26 cellular contexts compared by ENCODE assay signal in the genomic region with DNA sequence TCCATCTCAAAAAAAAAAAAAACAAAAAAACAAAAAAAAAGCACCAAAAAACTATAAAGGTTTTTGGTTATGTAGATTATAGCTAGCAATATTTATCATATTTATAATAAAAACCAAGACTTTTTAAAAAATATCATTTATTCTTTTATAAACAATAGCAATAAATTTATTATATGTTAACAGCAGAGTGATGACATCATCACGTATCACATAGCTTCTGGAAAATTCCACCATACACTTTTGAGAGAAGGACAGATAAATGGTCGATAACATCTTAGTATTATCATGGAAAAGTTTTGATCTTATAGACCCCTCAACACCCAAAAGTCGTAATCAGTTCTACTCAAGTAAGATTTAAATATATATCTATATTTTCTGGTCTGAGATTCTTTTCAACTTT. TPM values are rescaled to one million over a fixed set of nuclear protein-coding genes. Genes with fewer than 3 reads are reported as not detected.
DNase-seq lines count a peak whose midpoint lies in the region; ATAC-seq, FAIRE-seq and TF ChIP-seq lines count a peak whose summit lies in the region.
"Had no signal": no experiment of that assay in that cellular context is flagged by ENCODE, and none has a peak within 500 bp of the region (broad histone marks: within the 10 kb centered on the region; RNA-seq: fewer than 3 reads in every experiment).

No MANE protein-coding gene starts in this region.

- H3F3A ChIP-seq in GM23248 (ENCODE audit: insufficient read depth) (peaks cover 13% of the 10 kb centered on the region), GM23338 (replicated peaks; ENCODE audit: low read depth) (no peaks in the 10 kb centered on the region)

- H3K27ac ChIP-seq in GM23248 (no peak overlapping the region), GM23338 (ENCODE audit: low read depth) (no peak overlapping the region)
- H3K27ac ChIP-seq: A549; BLaER1 treated with 17β-estradiol and CSF1 and Interleukin-3, amounts not matched to agents 10 nM and 100 nM had no signal

- H3K27ac Mint-ChIP-seq in activated naive CD8-positive, alpha-beta T cell treated with anti-CD3 and anti-CD28 coated beads for 36 hours, result peak overlapping the region; percentile 45
- H3K27ac Mint-ChIP-seq in activated naive CD8-positive, alpha-beta T cell treated with anti-CD3 and anti-CD28 coated beads, Interleukin-2, amount 50 U/mL, for 24 hours, result no peak overlapping the region
- H3K27ac Mint-ChIP-seq in activated T-helper 17 cell treated with anti-CD3 and anti-CD28 coated beads, Interleukin-2, amount 50 U/mL, for 72 hours, result peak overlapping the region; percentile 93
- no peak overlapping the region for H3K27ac Mint-ChIP-seq in GM23338
- H3K27ac Mint-ChIP-seq: CD14-positive monocyte; CD4-positive, alpha-beta T cell; H9; HFFc6 had no signal

- H3K4me3 ChIP-seq in GM23248 (no peak overlapping the region), GM23338 (no peak overlapping the region)
- H3K4me3 ChIP-seq: A549; BLaER1 treated with 17β-estradiol and CSF1 and Interleukin-3, amounts not matched to agents 10 nM and 100 nM had no signal

- no peak overlapping the region for H3K4me3 Mint-ChIP-seq in activated naive CD8-positive, alpha-beta T cell treated with anti-CD3 and anti-CD28 coated beads for 36 hours
- H3K4me3 Mint-ChIP-seq in activated naive CD8-positive, alpha-beta T cell treated with anti-CD3 and anti-CD28 coated beads, Interleukin-2, amount 50 U/mL, for 24 hours, result no peak overlapping the region
- H3K4me3 Mint-ChIP-seq in activated T-helper 17 cell treated with anti-CD3 and anti-CD28 coated beads, Interleukin-2, amount 50 U/mL, for 72 hours, result peak overlapping the region; percentile 43
- no peak overlapping the region for H3K4me3 Mint-ChIP-seq in GM23338
- H3K4me3 Mint-ChIP-seq: CD14-positive monocyte; CD4-positive, alpha-beta T cell; CD8-positive, alpha-beta memory T cell; H9; HFFc6 had no signal

- peaks cover 12% of the 10 kb centered on the region for H3K9me3 Mint-ChIP-seq in activated naive CD8-positive, alpha-beta T cell treated with anti-CD3 and anti-CD28 coated beads for 36 hours
- peaks cover 19% of the 10 kb centered on the region for H3K9me3 Mint-ChIP-seq in activated naive CD8-positive, alpha-beta T cell treated with anti-CD3 and anti-CD28 coated beads, Interleukin-2, amount 50 U/mL, for 24 hours
- no peaks in the 10 kb centered on the region for H3K9me3 Mint-ChIP-seq in activated T-helper 17 cell treated with anti-CD3 and anti-CD28 coated beads, Interleukin-2, amount 50 U/mL, for 72 hours
- peaks cover 5% of the 10 kb centered on the region; the same call in 2 of the 3 replicates for H3K9me3 Mint-ChIP-seq in GM23338
- H3K9me3 Mint-ChIP-seq: CD4-positive, alpha-beta T cell; HFFc6 had no signal

- H3K9ac ChIP-seq in GM23248, result no peak overlapping the region
- H3K9ac ChIP-seq: BLaER1 treated with 17β-estradiol and CSF1 and Interleukin-3, amounts not matched to agents 10 nM and 100 nM had no signal

- H3K9me2 ChIP-seq in GM23248 (ENCODE audit: insufficient read depth) (no peaks in the 10 kb centered on the region), GM23338 (ENCODE audit: insufficient read depth) (no peaks in the 10 kb centered on the region)

- TF ChIP-seq CTCF in GM10266 (IDR thresholded peaks at IDR 0.05; ENCODE audit: control insufficient read depth, insufficient read depth, low read depth, missing control alignments) (no peak), GM23338 (conservative IDR thresholded peaks at IDR 0.05; ENCODE audit: low read depth in 2 of 2) (no peak)

- H2AFZ ChIP-seq in GM23248 (no peak overlapping the region), GM23338 (no peak overlapping the region)

- H3K36me3 Mint-ChIP-seq in activated naive CD8-positive, alpha-beta T cell treated with anti-CD3 and anti-CD28 coated beads for 36 hours, result peaks cover 63% of the 10 kb centered on the region
- peaks cover 57% of the 10 kb centered on the region for H3K36me3 Mint-ChIP-seq in activated naive CD8-positive, alpha-beta T cell treated with anti-CD3 and anti-CD28 coated beads, Interleukin-2, amount 50 U/mL, for 24 hours (ENCODE audit: low read depth)
- H3K36me3 Mint-ChIP-seq in activated T-helper 17 cell treated with anti-CD3 and anti-CD28 coated beads, Interleukin-2, amount 50 U/mL, for 72 hours (ENCODE audit: low read depth), result peaks cover 63% of the 10 kb centered on the region
- no peaks in the 10 kb centered on the region for H3K36me3 Mint-ChIP-seq in GM23338 (ENCODE audit: low read depth)
- H3K36me3 Mint-ChIP-seq: CD14-positive monocyte had no signal

- no peaks in the 10 kb centered on the region for H4K20me1 ChIP-seq in GM23248 (ENCODE audit: insufficient read depth)
- no peaks in the 10 kb centered on the region for H4K20me1 ChIP-seq in GM23338 (replicated peaks; ENCODE audit: insufficient read depth)
- H4K20me1 ChIP-seq: BLaER1 treated with 17β-estradiol and CSF1 and Interleukin-3, amounts not matched to agents 10 nM and 100 nM had no signal

- H3K36me3 ChIP-seq in GM23248 (ENCODE audit: low read depth) (no peaks in the 10 kb centered on the region), GM23338 (ENCODE audit: insufficient read depth) (no peaks in the 10 kb centered on the region)
- H3K36me3 ChIP-seq: BE2C had no signal

- no peaks in the 10 kb centered on the region; the same call in 1 of the 2 replicates for H3K27me3 ChIP-seq in GM23248 (replicated peaks; ENCODE audit: insufficient read depth)
- H3K27me3 ChIP-seq in GM23338 (ENCODE audit: insufficient read depth), result no peaks in the 10 kb centered on the region
- H3K27me3 ChIP-seq: BLaER1 treated with 17β-estradiol and CSF1 and Interleukin-3, amounts not matched to agents 10 nM and 100 nM had no signal

- peaks cover 7% of the 10 kb centered on the region for H3K27me3 Mint-ChIP-seq in activated naive CD8-positive, alpha-beta T cell treated with anti-CD3 and anti-CD28 coated beads for 36 hours
- no peaks in the 10 kb centered on the region for H3K27me3 Mint-ChIP-seq in activated naive CD8-positive, alpha-beta T cell treated with anti-CD3 and anti-CD28 coated beads, Interleukin-2, amount 50 U/mL, for 24 hours
- H3K27me3 Mint-ChIP-seq in activated T-helper 17 cell treated with anti-CD3 and anti-CD28 coated beads, Interleukin-2, amount 50 U/mL, for 72 hours, result no peaks in the 10 kb centered on the region
- peaks cover 7% of the 10 kb centered on the region for H3K27me3 Mint-ChIP-seq in GM23338 (ENCODE audit: insufficient read depth, low read depth, poor library complexity)

- peaks cover 17% of the 10 kb centered on the region for H3K4me1 ChIP-seq in GM23248 (ENCODE audit: insufficient read depth)
- H3K4me1 ChIP-seq in GM23338 (ENCODE audit: insufficient read depth), result 0 out of 2 replicates have a peak, but pooled peaks cover 5% of the 10 kb centered on the region
- H3K4me1 ChIP-seq: A549, BE2C had no signal

- H3K4me1 Mint-ChIP-seq in activated naive CD8-positive, alpha-beta T cell treated with anti-CD3 and anti-CD28 coated beads for 36 hours, result peaks cover 40% of the 10 kb centered on the region
- H3K4me1 Mint-ChIP-seq in activated naive CD8-positive, alpha-beta T cell treated with anti-CD3 and anti-CD28 coated beads, Interleukin-2, amount 50 U/mL, for 24 hours, result peaks cover 55% of the 10 kb centered on the region
- peaks cover 42% of the 10 kb centered on the region for H3K4me1 Mint-ChIP-seq in activated T-helper 17 cell treated with anti-CD3 and anti-CD28 coated beads, Interleukin-2, amount 50 U/mL, for 72 hours
- H3K4me1 Mint-ChIP-seq in GM23338, result peaks cover 17% of the 10 kb centered on the region

- in situ Hi-C loops in GM23248 (cut with MboI), result no loop called here

- H3K4me2 ChIP-seq in GM23248 (ENCODE audit: unreplicated experiment), result no peak overlapping the region
- no peak overlapping the region for H3K4me2 ChIP-seq in GM23338
- H3K4me2 ChIP-seq: A549 had no signal

- WGBS in GM23248 (ENCODE audit: low coverage in 1 of 2, low lambda C conversion rate in 2 of 2, missing lambda C conversion rate in 2 of 2), 2 experiments, result 87 to 89% methylated on average over 3 of the region's 3 CpGs

- H3K9me3 ChIP-seq in GM23248 (ENCODE audit: low read depth), result no peaks in the 10 kb centered on the region
- H3K9me3 ChIP-seq: BE2C had no signal

- no peak for DNase-seq in activated naive CD8-positive, alpha-beta T cell treated with anti-CD3 and anti-CD28 coated beads for 36 hours
- DNase-seq in activated naive CD8-positive, alpha-beta T cell treated with anti-CD3 and anti-CD28 coated beads, Interleukin-2, amount 50 U/mL, for 24 hours, result no peak
- DNase-seq in GM23248 (peak; percentile 18), frontal cortex (ENCODE audit: low spot score in 2 of 2) (no peak), GM10266 (ENCODE audit: extremely low spot score) (no peak), GM23338 (ENCODE audit: low spot score) (no peak)
- DNase-seq: 8988T; ACHN; AML-193; BE2C; CD4-positive, alpha-beta T cell; CD8-positive, alpha-beta memory T cell; DMS 273 treated with DMSO at 0.1 percent for 48 hours; DMS79; EL; GDM1; H9; HFFc6 had no signal

- FAIRE-seq in frontal cortex (lab: Jason Lieb, UNC), result peak; percentile 51
- FAIRE-seq: A549, D721Med, GM12892 had no signal

- ATAC-seq in activated naive CD8-positive, alpha-beta T cell treated with anti-CD3 and anti-CD28 coated beads, Interleukin-2, amount 50 U/mL, for 24 hours, result no peak
- ATAC-seq in activated T-helper 17 cell treated with anti-CD3 and anti-CD28 coated beads, Interleukin-2, amount 50 U/mL, for 72 hours (replicated peaks), result no peak
- ATAC-seq in GM23338, result no peak
- ATAC-seq: A549, HCT116 had no signal

- no peaks in the 10 kb centered on the region for H3K79me2 ChIP-seq in GM23248 (ENCODE audit: insufficient read depth)
- no peaks in the 10 kb centered on the region for H3K79me2 ChIP-seq in GM23338 (replicated peaks; ENCODE audit: insufficient read depth)

TF ChIP-seq in GM23338, 12 proteins besides CTCF, POLR2A, EP300 and RAD21 (continues in another document):
- TF ChIP-seq EZH2phosphoT487 (IDR thresholded peaks at IDR 0.05; ENCODE audit: unreplicated experiment) (no peak), ZNF114 (CRISPR knock-in tag; IDR thresholded peaks at IDR 0.05) (no peak)

RNA-seq across cellular contexts. Expression of a gene that starts 33.2 kb away (rescaled TPM):
- total RNA-seq in activated naive CD8-positive, alpha-beta T cell treated with anti-CD3 and anti-CD28 coated beads for 36 hours, result 10 to 100 TPM; 27.8 to 30.0 TPM
- 0.89 and 7.0 TPM in 2 replicates for total RNA-seq in GM23248 (2014; rRNA removed; shearing (Covaris generic))
- 4.0 and 4.9 TPM in 2 replicates for polyA plus RNA-seq in GM23248 (2016; fragmentation: Nextera tagmentation; extraction: Ambion mirVana)
- 10 to 100 TPM; 25.5 to 28.2 TPM for total RNA-seq in activated T-helper 17 cell treated with anti-CD3 and anti-CD28 coated beads, Interleukin-2, amount 50 U/mL, for 72 hours
- not detected for total RNA-seq in frontal cortex
- total RNA-seq in GM23338 (2014; rRNA removed; shearing (Covaris generic)), result 1.1 and 1.6 TPM in 2 replicates
- 1.9 and 2.2 TPM in 2 replicates for polyA plus RNA-seq in GM23338 (2016; fragmentation: Nextera tagmentation; extraction: Ambion mirVana)

RNA-seq across cellular contexts. Expression of a gene that starts 51.6 kb away (rescaled TPM):
- 100 to 1,000 TPM; 680 to 698 TPM for total RNA-seq in activated naive CD8-positive, alpha-beta T cell treated with anti-CD3 and anti-CD28 coated beads for 36 hours
- total RNA-seq in GM23248 (2014; rRNA removed; shearing (Covaris generic)), result not detected in 2 replicates
- polyA plus RNA-seq in GM23248 (2016; fragmentation: Nextera tagmentation; extraction: Ambion mirVana), result not detected in 2 replicates
- total RNA-seq in activated T-helper 17 cell treated with anti-CD3 and anti-CD28 coated beads, Interleukin-2, amount 50 U/mL, for 72 hours, result 1,000 to 10,000 TPM; 1,342 to 1,348 TPM
- total RNA-seq in frontal cortex, result not detected
- not detected in 2 replicates for total RNA-seq in GM23338 (2014; rRNA removed; shearing (Covaris generic))
- not detected in 2 replicates for polyA plus RNA-seq in GM23338 (2016; fragmentation: Nextera tagmentation; extraction: Ambion mirVana)
- total RNA-seq: H4, H9, HFFc6 had no signal
- polyA plus RNA-seq: A549 had no signal

Comparison
In these comparisons a context has a peak if more than half of its experiments do, and no peak if none do; other contexts are left out.
1. H3K27ac Mint-ChIP-seq: peak in activated naive CD8-positive, alpha-beta T cell treated with anti-CD3 and anti-CD28 coated beads for 36 hours (single experiment) and activated T-helper 17 cell treated with anti-CD3 and anti-CD28 coated beads, Interleukin-2, amount 50 U/mL, for 72 hours (single experiment); none in activated naive CD8-positive, alpha-beta T cell treated with anti-CD3 and anti-CD28 coated beads, Interleukin-2, amount 50 U/mL, for 24 hours (single experiment) and GM23338 (single experiment).
2. RNA of a gene that starts 51.6 kb away (total RNA-seq): 1,342 to 1,348 TPM in activated T-helper 17 cell treated with anti-CD3 and anti-CD28 coated beads, Interleukin-2, amount 50 U/mL, for 72 hours and 680 to 698 TPM in activated naive CD8-positive, alpha-beta T cell treated with anti-CD3 and anti-CD28 coated beads for 36 hours; not detected in GM23248, not detected in frontal cortex (single experiment) and not detected in GM23338; every median in the first group is over 100 times any median in the second.